In genomic region chr1:17857109-17857499, GRCh38 we compare ENCODE assay signal across 28 cellular contexts.
"Had no signal": no experiment of that assay in that cellular context is flagged by ENCODE, and none has a peak within 500 bp of the region (broad histone marks: within the 10 kb centered on the region; RNA-seq: fewer than 3 reads in every experiment).

No MANE protein-coding gene starts in this region.

- FAIRE-seq: colon, endometrium, endothelial cell of umbilical vein, frontal cortex had no signal

- H3K27ac ChIP-seq: colonic mucosa, coronary artery, dorsolateral prefrontal cortex, epithelial cell of prostate, esophagus muscularis mucosa, esophagus squamous epithelium, foreskin keratinocyte, gastrocnemius medialis, gastroesophageal sphincter, heart left ventricle, heart right ventricle had no signal

- ATAC-seq: effector memory CD8-positive, alpha-beta T cell; esophagus mucosa; foreskin keratinocyte; gastrocnemius medialis; gastroesophageal sphincter; heart left ventricle; heart right ventricle had no signal

- H3K27me3 ChIP-seq: colonic mucosa, foreskin keratinocyte had no signal

- DNase-seq: colonic mucosa; cortex of kidney; dermis blood vessel endothelial cell; dorsolateral prefrontal cortex; effector CD4-positive, alpha-beta T cell; effector CD8-positive, alpha-beta T cell; effector memory CD4-positive, alpha-beta T cell; effector memory CD8-positive, alpha-beta T cell; endodermal cell; erythroblast; esophagus squamous epithelium; foreskin fibroblast; foreskin keratinocyte; foreskin melanocyte; gastrocnemius medialis; glutamatergic neuron; head of caudate nucleus; heart left ventricle; heart right ventricle had no signal

- H3K36me3 ChIP-seq: colonic mucosa, esophagus muscularis mucosa, esophagus squamous epithelium, gastrocnemius medialis, gastroesophageal sphincter, heart left ventricle, heart right ventricle had no signal

- H3K9me3 ChIP-seq: colonic mucosa, esophagus muscularis mucosa, esophagus squamous epithelium, gastrocnemius medialis, gastroesophageal sphincter, heart left ventricle, heart right ventricle had no signal

- H3K4me3 ChIP-seq: colonic mucosa, coronary artery, dorsolateral prefrontal cortex, esophagus muscularis mucosa, esophagus squamous epithelium, gastrocnemius medialis, gastroesophageal sphincter, heart left ventricle, heart right ventricle had no signal

- H3K4me1 ChIP-seq: colonic mucosa, esophagus muscularis mucosa, esophagus squamous epithelium, foreskin keratinocyte, gastrocnemius medialis, gastroesophageal sphincter, heart left ventricle, heart right ventricle had no signal
